In genomic region chr16:11291021-11291716, GRCh38 we compare ENCODE assay signal across 1 cellular context.
TF ChIP-seq lines count a peak whose summit lies in the region.

No MANE protein-coding gene starts in this region.

TF ChIP-seq in HepG2, 621 proteins besides CTCF, POLR2A, EP300 and RAD21 (continued from another document):
- TF ChIP-seq ARID4A (CRISPR knock-in tag; IDR thresholded peaks at IDR 0.05; ENCODE audit: borderline replicate concordance) (0 out of 2 replicates have a peak, but pooled peaks have one; percentile 21), NAIF1 (CRISPR knock-in tag; IDR thresholded peaks at IDR 0.05; ENCODE audit: borderline replicate concordance) (no peak), KLF9 (CRISPR knock-in tag; IDR thresholded peaks at IDR 0.05; ENCODE audit: low read depth) (no peak), PHF8 (CRISPR knock-in tag; IDR thresholded peaks at IDR 0.05) (no peak), ZBTB33 (CRISPR knock-in tag; IDR thresholded peaks at IDR 0.05) (peak; percentile 54), ZNF674 (CRISPR knock-in tag; IDR thresholded peaks at IDR 0.05; ENCODE audit: low read depth) (no peak), PCBP2 (optimal IDR thresholded peaks at IDR 0.05; ENCODE audit: low read depth, low read length, poor library complexity, severe bottlenecking) (no peak), ZNF24 (IDR thresholded peaks at IDR 0.05) (no peak), ZNF562 (CRISPR knock-in tag; IDR thresholded peaks at IDR 0.05; ENCODE audit: borderline replicate concordance) (no peak)
- TF ChIP-seq, protein P1, sequence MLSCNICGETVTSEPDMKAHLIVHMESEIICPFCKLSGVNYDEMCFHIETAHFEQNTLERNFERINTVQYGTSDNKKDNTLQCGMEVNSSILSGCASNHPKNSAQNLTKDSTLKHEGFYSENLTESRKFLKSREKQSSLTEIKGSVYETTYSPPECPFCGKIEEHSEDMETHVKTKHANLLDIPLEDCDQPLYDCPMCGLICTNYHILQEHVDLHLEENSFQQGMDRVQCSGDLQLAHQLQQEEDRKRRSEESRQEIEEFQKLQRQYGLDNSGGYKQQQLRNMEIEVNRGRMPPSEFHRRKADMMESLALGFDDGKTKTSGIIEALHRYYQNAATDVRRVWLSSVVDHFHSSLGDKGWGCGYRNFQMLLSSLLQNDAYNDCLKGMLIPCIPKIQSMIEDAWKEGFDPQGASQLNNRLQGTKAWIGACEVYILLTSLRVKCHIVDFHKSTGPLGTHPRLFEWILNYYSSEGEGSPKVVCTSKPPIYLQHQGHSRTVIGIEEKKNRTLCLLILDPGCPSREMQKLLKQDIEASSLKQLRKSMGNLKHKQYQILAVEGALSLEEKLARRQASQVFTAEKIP (CRISPR knock-in tag; IDR thresholded peaks at IDR 0.05; ENCODE audit: borderline replicate concordance): no peak
